ENCODE assay signal across 1 cellular context in the genomic region with DNA sequence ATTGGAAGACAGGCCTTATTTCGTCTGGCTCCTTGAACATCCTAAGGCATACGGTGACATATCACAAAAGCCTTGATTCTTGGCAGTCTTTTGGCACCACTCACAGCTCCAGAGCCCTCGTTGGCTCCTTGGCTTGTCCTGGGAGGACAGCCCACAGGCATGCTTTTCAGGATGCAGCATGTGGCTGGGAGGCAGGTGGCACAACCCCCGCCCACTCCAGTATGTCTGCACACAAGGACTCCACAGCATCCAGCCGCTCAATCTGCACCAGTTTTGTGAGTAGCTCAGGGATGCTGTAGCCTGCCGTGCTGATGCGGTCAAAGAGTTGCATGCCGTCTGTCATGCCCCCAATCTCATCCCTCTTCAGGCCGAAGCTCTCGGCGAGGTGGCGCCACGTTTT.
TF ChIP-seq lines count a peak whose summit lies in the region.

No MANE protein-coding gene starts in this region.

TF ChIP-seq in H1, 55 proteins besides CTCF, POLR2A, EP300 and RAD21:
- no peak for TF ChIP-seq CHD2 (IDR thresholded peaks at IDR 0.05; ENCODE audit: low read length)
- TF ChIP-seq, protein P1, sequence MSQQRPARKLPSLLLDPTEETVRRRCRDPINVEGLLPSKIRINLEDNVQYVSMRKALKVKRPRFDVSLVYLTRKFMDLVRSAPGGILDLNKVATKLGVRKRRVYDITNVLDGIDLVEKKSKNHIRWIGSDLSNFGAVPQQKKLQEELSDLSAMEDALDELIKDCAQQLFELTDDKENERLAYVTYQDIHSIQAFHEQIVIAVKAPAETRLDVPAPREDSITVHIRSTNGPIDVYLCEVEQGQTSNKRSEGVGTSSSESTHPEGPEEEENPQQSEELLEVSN (IDR thresholded peaks at IDR 0.05), result peak; percentile 40; the same call in 1 of the 2 replicates
